14 cellular contexts compared by ENCODE assay signal in the genomic region with DNA sequence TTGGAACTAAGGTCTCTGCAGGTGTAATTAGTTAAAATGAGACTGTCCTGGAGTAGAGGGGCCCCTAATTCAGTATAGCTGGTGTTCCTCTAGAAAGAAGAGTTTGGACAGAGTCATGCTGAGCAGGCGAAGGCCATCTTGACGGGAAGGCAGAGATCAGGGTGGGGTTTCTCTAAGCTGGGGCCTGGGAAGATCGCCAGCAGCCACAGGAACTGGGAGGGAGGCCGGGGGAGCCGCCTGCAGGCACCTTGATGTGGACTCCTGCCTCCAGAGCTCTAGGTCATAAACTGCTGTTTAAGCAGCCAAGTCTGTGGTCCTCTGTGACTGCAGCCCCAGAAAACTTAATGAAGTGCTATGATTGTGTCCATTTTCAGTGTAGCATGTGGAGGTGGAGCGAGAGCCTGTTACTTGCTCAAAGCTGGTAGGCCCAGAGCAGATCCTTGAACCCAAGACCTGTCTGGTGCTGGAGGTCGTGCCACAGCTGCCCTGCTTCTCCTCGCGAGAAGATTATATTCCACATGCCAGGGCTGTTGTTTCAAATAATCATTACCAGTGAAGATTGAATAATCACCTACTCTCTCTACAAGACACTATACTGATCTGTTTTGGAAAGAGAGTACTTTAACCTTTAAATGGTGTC.
DNase-seq lines count a peak whose midpoint lies in the region; ATAC-seq and TF ChIP-seq lines count a peak whose summit lies in the region.
"Had no signal": no experiment of that assay in that cellular context is flagged by ENCODE, and none has a peak within 500 bp of the region (broad histone marks: within the 10 kb centered on the region; RNA-seq: fewer than 3 reads in every experiment).

No MANE protein-coding gene starts in this region.

- H3K4me1 Mint-ChIP-seq in T-cell: peaks cover 25 to 45% (median 26%) of the 10 kb centered on the region in 3 donors

- DNase-seq in A172 (ENCODE audit: low spot score) (peak; percentile 25), DND-41 (peak; percentile 74), T-cell (no peak), Right ventricle myocardium superior (peak; percentile 69), Ammon's horn (ENCODE audit: low spot score) (no peak), cerebellar nuclear complex (lab: John Stamatoyannopoulos, UW) (no peak), COLO829 (ENCODE audit: low spot score) (no peak)
- DNase-seq in activated CD4-positive, CD25-positive, alpha-beta regulatory T cell (lab: John Stamatoyannopoulos, UW): no peak
- DNase-seq: IMR-90; NCI-H2029; stimulated activated CD4-positive, alpha-beta T cell treated with anti-CD3 and anti-CD28 coated beads, Interleukin-4, amount 100 ng/mL, for 1 hour had no signal

- peak overlapping the region; percentile 50 for H2AFZ ChIP-seq in DND-41 (ENCODE audit: low read depth, low read length)

- H3K27me3 Mint-ChIP-seq in T-cell: no peaks in the 10 kb centered on the region
- H3K27me3 Mint-ChIP-seq: B cell had no signal

- CTCF ChIA-PET in T-cell (lab: Charles Lee): interaction anchor here in 1 of 2 donors (0.5 to 1.5 kb wide), 3 partner anchors 32 to 843 kb away, joined by 3 to 7 read pairs (median 3); no protein-coding TSS in a partner anchor

- no peaks in the 10 kb centered on the region for H3K27me3 ChIP-seq in DND-41 (ENCODE audit: insufficient read depth, low read length, poor library complexity)
- H3K27me3 ChIP-seq: cardiac muscle cell had no signal

- POLR2A ChIA-PET in T-cell (lab: Charles Lee): no interaction called here

- peak overlapping the region; percentile 37 for H3K9ac ChIP-seq in DND-41 (ENCODE audit: low read depth, low read length)

- H3K9me3 ChIP-seq in DND-41 (ENCODE audit: insufficient read depth, low read length, severe bottlenecking): no peaks in the 10 kb centered on the region
- H3K9me3 ChIP-seq: prostate gland had no signal

- no peaks in the 10 kb centered on the region for H3K36me3 Mint-ChIP-seq in T-cell

- no peaks in the 10 kb centered on the region for H3K9me3 Mint-ChIP-seq in T-cell

- peaks cover 52% of the 10 kb centered on the region for H3K4me1 ChIP-seq in DND-41 (ENCODE audit: insufficient read depth, low read length)
- H3K4me1 ChIP-seq: prostate gland had no signal

- H3K27ac Mint-ChIP-seq in T-cell: peak overlapping the region; percentile 83 to 84
- H3K27ac Mint-ChIP-seq: B cell had no signal

- H3K4me2 ChIP-seq in DND-41 (ENCODE audit: insufficient read depth, low read length): peak overlapping the region; percentile 15

- peak; percentile 22 for TF ChIP-seq CTCF in DND-41 (IDR thresholded peaks at IDR 0.05; ENCODE audit: borderline replicate concordance, extremely low read depth, low read length, poor library complexity, severe bottlenecking)

- no peaks in the 10 kb centered on the region for H3K36me3 ChIP-seq in DND-41 (ENCODE audit: insufficient read depth, low read length)
- H3K36me3 ChIP-seq: cardiac muscle cell, prostate gland had no signal

- H3K27ac ChIP-seq in DND-41 (ENCODE audit: low read length): peak overlapping the region; percentile 80
- H3K27ac ChIP-seq: cardiac muscle cell, prostate gland had no signal

- no peaks in the 10 kb centered on the region for H4K20me1 ChIP-seq in DND-41 (ENCODE audit: insufficient read depth, low read length)

- H3K4me3 ChIP-seq in DND-41 (ENCODE audit: low read depth in 1 of 2, low read length in 2 of 2): peak overlapping the region in 1 of 2 experiments; percentile 28; a peak in 1 of 4 replicates
- H3K4me3 ChIP-seq: cardiac muscle cell, prostate gland had no signal

- peak overlapping the region in 1 of 3 donors; percentile 68 for H3K4me3 Mint-ChIP-seq in T-cell
- H3K4me3 Mint-ChIP-seq: B cell had no signal

- no peaks in the 10 kb centered on the region for H3K79me2 ChIP-seq in DND-41 (ENCODE audit: insufficient read depth, low read length)

- intact Hi-C loops in Right ventricle myocardium superior (cut with DNase I): no loop called here

- ATAC-seq in DND-41 (ENCODE audit: insufficient read depth, low read depth) (peak; percentile 57), T-cell (replicated peaks in 1 of 4) (peak in 3 of 4 experiments; percentile 17 to 29 (median 23)), Right ventricle myocardium superior (ENCODE audit: poor library complexity) (peak; percentile 22)

Comparison
In these comparisons a context has a peak if more than half of its experiments do, and no peak if none do; other contexts are left out.
1. DNase-seq: peak in A172 (single experiment), DND-41 (single experiment) and Right ventricle myocardium superior (single experiment); none in T-cell (0 of 34), activated CD4-positive, CD25-positive, alpha-beta regulatory T cell (0 of 4), Ammon's horn (single experiment), cerebellar nuclear complex (0 of 2) and COLO829 (single experiment).
2. Peak in every context shown above with its lines, with median percentiles within 50 percentile points of each other: ATAC-seq.